ENCODE assay signal across 12 cellular contexts in the genomic region with DNA sequence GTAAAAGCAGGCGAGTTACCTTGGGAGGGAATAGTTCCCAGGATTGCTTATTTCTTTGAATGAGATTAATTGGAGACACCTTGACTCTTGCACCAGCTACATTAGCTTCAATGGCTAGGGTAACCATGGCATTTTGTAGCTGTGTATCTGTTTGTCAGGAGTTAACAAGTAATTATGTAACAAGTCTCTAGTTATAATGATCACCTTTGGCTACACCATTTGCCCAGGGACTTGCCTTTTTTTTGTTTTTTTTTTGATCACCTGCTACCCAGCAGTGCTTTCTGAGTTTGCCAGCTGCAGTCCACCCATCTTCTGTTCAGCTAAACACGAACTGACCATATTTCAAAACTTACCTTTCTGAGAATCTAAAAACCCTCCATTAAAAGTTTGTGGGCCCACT. TPM values are rescaled to one million over a fixed set of nuclear protein-coding genes. Genes with fewer than 3 reads are reported as not detected.
DNase-seq lines count a peak whose midpoint lies in the region; ATAC-seq and TF ChIP-seq lines count a peak whose summit lies in the region.
"Had no signal": no experiment of that assay in that cellular context is flagged by ENCODE, and none has a peak within 500 bp of the region (broad histone marks: within the 10 kb centered on the region; RNA-seq: fewer than 3 reads in every experiment).

No MANE protein-coding gene starts in this region.

- no peaks in the 10 kb centered on the region for H3F3A ChIP-seq in smooth muscle cell (ENCODE audit: low read depth)

- H3K4me1 Mint-ChIP-seq in activated T-cell treated with anti-CD3 and anti-CD28 coated beads, Interleukin-2, amount 50 U/mL, for 24 hours (ENCODE audit: low read depth): peaks cover 13% of the 10 kb centered on the region
- H3K4me1 Mint-ChIP-seq in endodermal cell: peaks cover 26% of the 10 kb centered on the region

- ATAC-seq in GM18519 (IDR thresholded peaks at IDR 0.05; ENCODE audit: low FRiP score, unreplicated experiment) (no peak), GM18502 (IDR thresholded peaks at IDR 0.05; ENCODE audit: poor library complexity, unreplicated experiment) (no peak)

- no peak overlapping the region for H3K27ac ChIP-seq in endodermal cell (ENCODE audit: low read depth, low read length)
- H3K27ac ChIP-seq in smooth muscle cell (ENCODE audit: low read depth): no peak overlapping the region
- H3K27ac ChIP-seq: left lung had no signal

- H3K27me3 Mint-ChIP-seq in activated T-cell treated with anti-CD3 and anti-CD28 coated beads, Interleukin-2, amount 50 U/mL, for 24 hours: peaks cover 56% of the 10 kb centered on the region
- peaks cover 17% of the 10 kb centered on the region for H3K27me3 Mint-ChIP-seq in endodermal cell (ENCODE audit: insufficient read depth)

- 0 to 26% methylated on average over 1 to 2 of the region's 2 CpGs for WGBS in endodermal cell (ENCODE audit: insufficient coverage in 1 of 2, insufficient read length in 1 of 2), 2 experiments
- 49% methylated on average over 2 of the region's 2 CpGs for WGBS in smooth muscle cell (ENCODE audit: low lambda C conversion rate)

- no peak for TF ChIP-seq CTCF in endodermal cell (conservative IDR thresholded peaks at IDR 0.05)
- TF ChIP-seq CTCF in smooth muscle cell (IDR thresholded peaks at IDR 0.05; ENCODE audit: borderline replicate concordance, insufficient read depth, poor library complexity, severe bottlenecking): no peak

- H3K4me3 ChIP-seq in endodermal cell (ENCODE audit: low read length): peak overlapping the region; percentile 91
- H3K4me3 ChIP-seq in smooth muscle cell: peak overlapping the region; percentile 87

- H3K27me3 ChIP-seq in endodermal cell (ENCODE audit: control insufficient read depth, insufficient read depth, low read length, poor library complexity, severe bottlenecking): peaks cover 5% of the 10 kb centered on the region
- H3K27me3 ChIP-seq in smooth muscle cell (ENCODE audit: low read depth): peaks cover 35% of the 10 kb centered on the region

- H3K4me3 Mint-ChIP-seq in activated T-cell treated with anti-CD3 and anti-CD28 coated beads, Interleukin-2, amount 50 U/mL, for 24 hours: peak overlapping the region; percentile 72
- H3K4me3 Mint-ChIP-seq in endodermal cell: peak overlapping the region; percentile 79

- H3K27ac Mint-ChIP-seq in activated T-cell treated with anti-CD3 and anti-CD28 coated beads, Interleukin-2, amount 50 U/mL, for 24 hours: no peak overlapping the region
- no peak overlapping the region for H3K27ac Mint-ChIP-seq in endodermal cell

- no peaks in the 10 kb centered on the region for H3K9me3 Mint-ChIP-seq in activated T-cell treated with anti-CD3 and anti-CD28 coated beads, Interleukin-2, amount 50 U/mL, for 24 hours
- no peaks in the 10 kb centered on the region for H3K9me3 Mint-ChIP-seq in endodermal cell

- no peak for DNase-seq in activated T-cell treated with anti-CD3 and anti-CD28 coated beads, Interleukin-2, amount 50 U/mL, for 24 hours
- no peak for DNase-seq in activated T-cell treated with anti-CD3 and anti-CD28 coated beads, Interleukin-2, amount 50 U/mL, for 1 hour
- DNase-seq in NCI-H748 treated with DMSO at 0.1 percent for 48 hours (lab: John Stamatoyannopoulos, UW) (peak; percentile 8), endodermal cell (no peak), smooth muscle cell (lab: John Stamatoyannopoulos, UW; ENCODE audit: unreplicated experiment) (no peak), DMS79 (lab: John Stamatoyannopoulos, UW) (no peak)
- DNase-seq: left lung; NCI-H345; small intestine; stimulated activated naive CD4-positive, alpha-beta T cell had no signal

- no peaks in the 10 kb centered on the region for H3K36me3 Mint-ChIP-seq in activated T-cell treated with anti-CD3 and anti-CD28 coated beads, Interleukin-2, amount 50 U/mL, for 24 hours (ENCODE audit: low read depth)
- peaks cover 2% of the 10 kb centered on the region for H3K36me3 Mint-ChIP-seq in endodermal cell (ENCODE audit: low read depth)

- H3K9ac ChIP-seq in endodermal cell (ENCODE audit: extremely low read depth, low read length, poor library complexity, severe bottlenecking) (peak overlapping the region; percentile 31), smooth muscle cell (ENCODE audit: low read depth) (no peak overlapping the region)

- H2AFZ ChIP-seq in smooth muscle cell (ENCODE audit: low read depth): no peak overlapping the region

- H3K36me3 ChIP-seq in endodermal cell (ENCODE audit: control insufficient read depth, insufficient read depth, low read length): no peaks in the 10 kb centered on the region
- H3K36me3 ChIP-seq in smooth muscle cell (ENCODE audit: low read depth): no peaks in the 10 kb centered on the region
- H3K36me3 ChIP-seq: left lung had no signal

- H3K4me1 ChIP-seq in endodermal cell (ENCODE audit: control insufficient read depth, insufficient read depth, low read length) (peaks cover 2% of the 10 kb centered on the region), smooth muscle cell (ENCODE audit: low read depth) (peaks cover 4% of the 10 kb centered on the region)

- no peaks in the 10 kb centered on the region for H4K20me1 ChIP-seq in smooth muscle cell (ENCODE audit: low read depth)

- H3K9me3 ChIP-seq in endodermal cell (ENCODE audit: control insufficient read depth, low read length) (no peaks in the 10 kb centered on the region), smooth muscle cell (replicated peaks; ENCODE audit: low read depth) (no peaks in the 10 kb centered on the region)
- H3K9me3 ChIP-seq: left lung had no signal

- H3K79me2 ChIP-seq in smooth muscle cell (ENCODE audit: low read depth): no peaks in the 10 kb centered on the region

- H3K4me2 ChIP-seq in smooth muscle cell: peak overlapping the region; percentile 94

RNA-seq across cellular contexts. Expression of a gene that starts 2.2 kb away (rescaled TPM):
- total RNA-seq in endodermal cell (10 to 100 TPM; 15.5 to 28.9 TPM), smooth muscle cell (0.22 and 1.5 TPM in 2 replicates)
- 5.7 TPM for polyA plus RNA-seq in endodermal cell (2013, experiment 1 of 2)
- polyA plus RNA-seq in endodermal cell (2013, experiment 2 of 2): 8.1 TPM
- 0.26 and 0.93 TPM in 2 replicates for polyA plus RNA-seq in smooth muscle cell
